In the genomic region with DNA sequence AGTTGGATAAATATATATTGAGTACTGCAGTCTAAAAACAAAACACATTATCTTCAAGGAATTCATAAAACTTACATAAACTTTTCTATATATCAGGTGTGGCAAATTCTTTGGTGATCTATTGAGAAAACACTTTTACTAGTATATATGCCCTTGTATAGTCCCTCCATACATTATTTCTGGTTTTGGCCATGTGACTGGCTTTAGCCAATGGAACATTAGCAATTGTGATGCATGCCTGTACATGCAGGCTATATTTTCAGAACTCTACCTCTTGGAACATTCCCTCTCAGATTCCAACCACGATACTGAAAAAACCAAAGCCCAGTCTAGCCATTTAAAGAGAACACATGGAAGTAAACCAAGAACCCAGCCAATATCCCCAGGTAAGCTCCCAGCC, we compare ENCODE assay signal across 17 cellular contexts.
"Had no signal": no experiment of that assay in that cellular context is flagged by ENCODE, and none has a peak within 500 bp of the region (broad histone marks: within the 10 kb centered on the region; RNA-seq: fewer than 3 reads in every experiment).

No MANE protein-coding gene starts in this region.

- H2AFZ ChIP-seq: neural progenitor cell had no signal

- H3K27ac ChIP-seq: left lung, neural progenitor cell, spleen, testis, uterus had no signal

- DNase-seq: activated CD4-positive, alpha-beta memory T cell treated with anti-CD3 and anti-CD28 coated beads for 36 hours; activated naive CD4-positive, alpha-beta T cell treated with Interleukin-2 at 50 U/mL for 16 hours; activated naive CD8-positive, alpha-beta T cell treated with anti-CD3 and anti-CD28 coated beads for 36 hours; activated T-cell treated with anti-CD3 and anti-CD28 coated beads, Interleukin-2, amount 50 U/mL, for 48 hours; cerebellar nuclear complex; cortex of kidney; left lung; naive thymus-derived CD8-positive, alpha-beta T cell; spleen; stimulated activated CD4-positive, alpha-beta T cell treated with anti-CD3 and anti-CD28 coated beads, Interleukin-4, amount 100 ng/mL, for 1 hour; stimulated activated naive CD4-positive, alpha-beta T cell; testis; trophoblast cell; uterus had no signal

- H3K4me1 ChIP-seq: left lung, neural progenitor cell, spleen, testis, uterus had no signal

- ATAC-seq: left lung; naive thymus-derived CD8-positive, alpha-beta T cell; sciatic nerve had no signal

- H3K9ac ChIP-seq: neural progenitor cell had no signal

- H3K4me1 Mint-ChIP-seq: activated naive CD8-positive, alpha-beta T cell treated with anti-CD3 and anti-CD28 coated beads for 36 hours; naive thymus-derived CD8-positive, alpha-beta T cell; neural progenitor cell had no signal

- H3K4me3 ChIP-seq: left lung, lung, neural progenitor cell, spleen, testis, uterus had no signal

- H3K36me3 ChIP-seq: left lung, neural progenitor cell, spleen, uterus had no signal

- H3K36me3 Mint-ChIP-seq: activated CD4-positive, alpha-beta memory T cell treated with anti-CD3 and anti-CD28 coated beads for 36 hours; activated naive CD8-positive, alpha-beta T cell treated with anti-CD3 and anti-CD28 coated beads for 36 hours; neural progenitor cell had no signal

- H3K9me3 Mint-ChIP-seq: activated CD4-positive, alpha-beta memory T cell treated with anti-CD3 and anti-CD28 coated beads for 36 hours; activated naive CD8-positive, alpha-beta T cell treated with anti-CD3 and anti-CD28 coated beads for 36 hours; naive thymus-derived CD8-positive, alpha-beta T cell had no signal

- H3K27ac Mint-ChIP-seq: activated CD4-positive, alpha-beta memory T cell treated with anti-CD3 and anti-CD28 coated beads for 36 hours; activated naive CD8-positive, alpha-beta T cell treated with anti-CD3 and anti-CD28 coated beads for 36 hours; naive thymus-derived CD8-positive, alpha-beta T cell; neural progenitor cell had no signal

- H3K27me3 ChIP-seq: left lung, neural progenitor cell, spleen, testis, uterus had no signal

- H3K9me3 ChIP-seq: left lung, spleen, testis, uterus had no signal

- H3K27me3 Mint-ChIP-seq: activated CD4-positive, alpha-beta memory T cell treated with anti-CD3 and anti-CD28 coated beads for 36 hours; activated naive CD8-positive, alpha-beta T cell treated with anti-CD3 and anti-CD28 coated beads for 36 hours had no signal

- H3K4me2 ChIP-seq: neural progenitor cell had no signal

- H3K4me3 Mint-ChIP-seq: activated CD4-positive, alpha-beta memory T cell treated with anti-CD3 and anti-CD28 coated beads for 36 hours; activated naive CD8-positive, alpha-beta T cell treated with anti-CD3 and anti-CD28 coated beads for 36 hours; naive thymus-derived CD8-positive, alpha-beta T cell; neural progenitor cell had no signal
